8 cellular contexts compared by ENCODE assay signal in the genomic region with DNA sequence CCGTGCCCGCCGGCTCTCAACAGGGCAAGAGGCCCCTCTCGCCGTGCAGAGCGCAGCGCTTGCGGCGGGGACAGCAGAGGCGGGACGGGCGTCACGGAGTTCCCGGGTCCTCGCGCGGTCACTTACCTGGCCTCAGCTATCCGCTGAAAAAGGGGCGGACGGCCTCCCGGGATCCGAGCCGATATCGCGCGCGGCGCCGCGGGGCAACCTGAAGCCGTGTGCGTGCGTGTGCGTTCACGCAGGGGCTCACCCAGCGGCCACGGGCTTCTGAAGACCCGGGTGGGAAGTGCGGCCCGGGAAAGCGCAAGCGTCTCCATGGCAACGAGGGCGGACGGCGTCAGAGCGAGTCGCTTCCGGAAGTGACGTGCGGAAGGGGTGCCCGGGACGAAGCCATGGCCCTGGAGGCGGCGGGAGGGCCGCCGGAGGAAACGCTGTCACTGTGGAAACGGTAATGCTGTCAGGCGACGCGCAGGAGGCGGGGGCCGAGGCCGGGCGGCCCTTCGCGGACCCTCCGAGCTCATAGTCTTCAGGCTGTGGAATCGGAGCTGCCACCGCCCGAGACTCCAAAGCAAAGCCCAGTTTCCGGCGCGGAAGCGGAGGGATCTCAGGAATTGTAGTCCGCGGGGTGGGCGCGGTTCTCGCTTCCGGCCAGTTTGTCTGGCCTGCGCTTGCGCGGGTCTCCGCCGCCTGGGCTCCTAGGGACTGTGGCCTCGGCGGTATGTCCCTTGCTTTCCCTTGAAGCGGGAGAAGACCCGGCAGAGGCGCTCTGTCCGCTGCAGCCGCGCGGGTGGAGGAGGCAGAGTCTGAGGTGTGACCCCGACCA. TPM values are rescaled to one million over a fixed set of nuclear protein-coding genes. Genes with fewer than 3 reads are reported as not detected.
A peak's percentile ranks its signal among the peaks of the same experiment; 100 is the strongest.
DNase-seq lines count a peak whose midpoint lies in the region; TF ChIP-seq lines count a peak whose summit lies in the region.

A gene (plus strand): TSS at position 365 of the 823 bp plus-strand sequence. CDS start 28 bp downstream, at position 393.

- H3K4me3 Mint-ChIP-seq in HFFc6 = peak within 1 kb of the TSS; percentile 88
- H3K4me3 Mint-ChIP-seq in neural progenitor cell = peak within 1 kb of the TSS; percentile 95

- peak within 1 kb of the TSS; percentile 92 for H3K4me2 ChIP-seq in neural progenitor cell

- H3K36me3 Mint-ChIP-seq in HFFc6 (ENCODE audit: low read depth) (peaks cover 23% of the 10 kb centered on the region), neural progenitor cell (peaks cover 6% of the 10 kb centered on the region)

- H3K27me3 ChIP-seq in neural progenitor cell = peaks cover 41% of the 10 kb centered on the region
- H3K27me3 ChIP-seq in stomach = no peaks in the 10 kb centered on the region

- H3K27ac Mint-ChIP-seq in HFFc6 (peak within 1 kb of the TSS; percentile 95), neural progenitor cell (peak within 1 kb of the TSS; percentile 69)

- peak within 1 kb of the TSS; percentile 85 for H3K27ac ChIP-seq in neural progenitor cell
- peak within 1 kb of the TSS; percentile 97 to 99 (median 99) for H3K27ac ChIP-seq in stomach

- no peaks in the 10 kb centered on the region for H3K9me3 ChIP-seq in neural progenitor cell (ENCODE audit: low read depth)
- no peaks in the 10 kb centered on the region for H3K9me3 ChIP-seq in stomach

- H3K9me3 Mint-ChIP-seq in HFFc6 (no peaks in the 10 kb centered on the region), neural progenitor cell (no peaks in the 10 kb centered on the region)

- H3K27me3 Mint-ChIP-seq in HFFc6 (ENCODE audit: insufficient read depth) = peaks cover 6% of the 10 kb centered on the region
- peaks cover 7% of the 10 kb centered on the region for H3K27me3 Mint-ChIP-seq in neural progenitor cell (ENCODE audit: insufficient read depth, low read depth)

- no peak for TF ChIP-seq EP300 in stomach (IDR thresholded peaks at IDR 0.05)

- H3K4me1 ChIP-seq in neural progenitor cell (peaks cover 10% of the 10 kb centered on the region), stomach (peaks cover 26 to 44% (median 37%) of the 10 kb centered on the region in 4 donors)

- peaks cover 27% of the 10 kb centered on the region for H4K20me1 ChIP-seq in neural progenitor cell (ENCODE audit: low read depth)

- intact Hi-C loops in stomach (cut with DNase I; ENCODE audit: low total_unique reads) = no loop called here

- peak within 1 kb of the TSS; percentile 68 for H3K9ac ChIP-seq in neural progenitor cell

- peaks cover 7% of the 10 kb centered on the region for H3K79me2 ChIP-seq in neural progenitor cell (ENCODE audit: low read depth)

- H3K4me3 ChIP-seq in NB4 (ENCODE audit: low read depth, low read length) = peak within 1 kb of the TSS; percentile 59
- H3K4me3 ChIP-seq in neural progenitor cell = peak within 1 kb of the TSS; percentile 85
- peak within 1 kb of the TSS; percentile 59 to 100 (median 94) for H3K4me3 ChIP-seq in stomach

- H3K4me1 Mint-ChIP-seq in HFFc6 (ENCODE audit: low read depth) (peaks cover 31% of the 10 kb centered on the region), neural progenitor cell (peaks cover 21% of the 10 kb centered on the region)

- DNase-seq in GM03348 (ENCODE audit: low spot score) = peak; percentile 99
- peak; percentile 86 for DNase-seq in HFFc6
- DNase-seq in NB4 (ENCODE audit: low read depth) = peak; percentile 90
- DNase-seq in SK-MEL-5 (ENCODE audit: low read depth, low spot score) = peak; percentile 98
- peak; percentile 77 to 86 (median 82) for DNase-seq in activated naive CD4-positive, alpha-beta T cell (lab: John Stamatoyannopoulos, UW)
- peak; percentile 91 for DNase-seq in foreskin melanocyte
- DNase-seq in neural progenitor cell (ENCODE audit: low spot score) = peak; percentile 97
- DNase-seq in stomach = peak; percentile 95

- no peaks in the 10 kb centered on the region for H3K36me3 ChIP-seq in neural progenitor cell
- peaks cover 0 to 32% (median 29%) of the 10 kb centered on the region in 4 donors for H3K36me3 ChIP-seq in stomach

- WGBS in stomach, 5 donors = 0 to 1% (median 0%) methylated on average over 21 to 97 of the region's 97 CpGs

- H3F3A ChIP-seq in neural progenitor cell (ENCODE audit: low read depth) = peaks cover 5% of the 10 kb centered on the region

- H2AFZ ChIP-seq in neural progenitor cell (replicated peaks) = peak within 1 kb of the TSS; percentile 100

- in situ Hi-C loops in SK-MEL-5 (cut with HindIII; ENCODE audit: low pct_unique_long_range_greater_than_20kb, low sequenced_read_pairs) = loop anchor here (10.0 kb wide), 1 partner anchor 350 kb away; no protein-coding TSS in a partner anchor

- peak; percentile 20 for TF ChIP-seq POLR2A in NB4 (IDR thresholded peaks at IDR 0.05; ENCODE audit: extremely low read depth, insufficient read length)
- peak in 1 of 4 donors; percentile 12 for TF ChIP-seq POLR2A in stomach (IDR thresholded peaks at IDR 0.05)

- TF ChIP-seq CTCF in HFFc6 (IDR thresholded peaks at IDR 0.05) (no peak), NB4 (IDR thresholded peaks at IDR 0.05; ENCODE audit: low read depth, low read length) (no peak), neural progenitor cell (IDR thresholded peaks at IDR 0.05) (no peak), stomach (IDR thresholded peaks at IDR 0.05) (no peak)

RNA-seq across cellular contexts. Expression of the gene that starts here (rescaled TPM):
- total RNA-seq in HFFc6 (2021; fragmentation: NEBNext Ultra II Directional; extraction: Animal tissue kit (Norgen Biotek cat#: 25700)) = 10 to 100 TPM; 11.7 to 17.3 (median 13.7) TPM
- total RNA-seq in SK-MEL-5 (2014; rRNA removed; shearing (Covaris generic)) = 13.9 and 15.0 TPM in 2 replicates
- 20.7 and 25.8 TPM in 2 replicates for polyA plus RNA-seq in SK-MEL-5 (2015; cell fraction: cytosol; rRNA removed)
- 57.7 and 79.1 TPM in 2 replicates for polyA plus RNA-seq in SK-MEL-5 (2015; cell fraction: nucleus; rRNA removed)
- 9.7 and 13.8 TPM in 2 replicates for total RNA-seq in neural progenitor cell (ENCODE audit: low replicate concordance)
- total RNA-seq in stomach = 100 to 1,000 TPM in 1 of 5 donors, 10 to 100 TPM in 2, 1 to 10 TPM in 2; 2.3 to 122 (median 13.0) TPM
- 10 to 100 TPM; 11.4 to 17.4 (median 13.4) TPM for polyA plus RNA-seq in stomach

Comparison
In these comparisons a context has a peak if more than half of its experiments do, and no peak if none do; other contexts are left out.
1. Peak in every context shown above with its lines: DNase-seq, H3K4me3 ChIP-seq and H3K27ac ChIP-seq.